In genomic region chr7:100879685-100880261, GRCh38 we compare ENCODE assay signal across 1 cellular context.
TF ChIP-seq lines count a peak whose summit lies in the region.

No MANE protein-coding gene starts in this region.

TF ChIP-seq in GM23338, 12 proteins besides CTCF, POLR2A, EP300 and RAD21:
- TF ChIP-seq CREB1 (CRISPR knock-in tag; IDR thresholded peaks at IDR 0.05; ENCODE audit: low read depth) = no peak
- TF ChIP-seq EZH2phosphoT487 (IDR thresholded peaks at IDR 0.05; ENCODE audit: unreplicated experiment) = no peak
- TF ChIP-seq EZH2 (IDR thresholded peaks at IDR 0.05; ENCODE audit: low read depth, unreplicated experiment) = no peak
- TF ChIP-seq STAT1 (IDR thresholded peaks at IDR 0.05; ENCODE audit: unreplicated experiment) = no peak
- no peak for TF ChIP-seq POLR2AphosphoS5 (IDR thresholded peaks at IDR 0.05; ENCODE audit: low read depth)
- no peak for TF ChIP-seq ZNF331 (CRISPR knock-in tag; IDR thresholded peaks at IDR 0.05; ENCODE audit: low read depth)
- TF ChIP-seq ZNF114 (CRISPR knock-in tag; IDR thresholded peaks at IDR 0.05) = no peak
- no peak for TF ChIP-seq ETS1 (IDR thresholded peaks at IDR 0.05)
- no peak for TF ChIP-seq NANOG (IDR thresholded peaks at IDR 0.05; ENCODE audit: borderline replicate concordance)
- no peak for TF ChIP-seq REST (IDR thresholded peaks at IDR 0.05; ENCODE audit: unreplicated experiment)
